14 cellular contexts compared by ENCODE assay signal in genomic region chr6:157029980-157030690, GRCh38.
DNase-seq lines count a peak whose midpoint lies in the region; ATAC-seq and TF ChIP-seq lines count a peak whose summit lies in the region.
"Had no signal": no experiment of that assay in that cellular context is flagged by ENCODE, and none has a peak within 500 bp of the region (broad histone marks: within the 10 kb centered on the region; RNA-seq: fewer than 3 reads in every experiment).

No MANE protein-coding gene starts in this region.

- POLR2A ChIA-PET in MCF 10A (lab: Yijun Ruan, JAX): interaction anchor here (0.6 to 1.6 kb wide), 11 partner anchors 9 to 1715 kb away, joined by 3 to 6 read pairs (median 4); no protein-coding TSS in a partner anchor

- H3K4me1 Mint-ChIP-seq in MCF 10A (ENCODE audit: insufficient read depth, unreplicated experiment): peaks cover 27% of the 10 kb centered on the region
- H3K4me1 Mint-ChIP-seq in stimulated activated effector memory CD8-positive, alpha-beta T cell treated with anti-CD3 and anti-CD28 coated beads, Interleukin-12 subunit alpha, Interleukin-12 subunit beta, amount 100 ng/mL, for 72 hours: peaks cover 47% of the 10 kb centered on the region

- H3K27me3 ChIP-seq in breast epithelium: no peaks in the 10 kb centered on the region
- H3K27me3 ChIP-seq: heart left ventricle had no signal

- CTCF ChIA-PET in MCF 10A (lab: Yijun Ruan, JAX): no interaction called here

- TF ChIP-seq CTCF in MCF 10A (IDR thresholded peaks at IDR 0.05; ENCODE audit: unreplicated experiment) (no peak), breast epithelium (IDR thresholded peaks at IDR 0.05) (no peak)

- peaks cover 6% of the 10 kb centered on the region for H3K36me3 Mint-ChIP-seq in MCF 10A (ENCODE audit: insufficient read depth, unreplicated experiment)
- no peaks in the 10 kb centered on the region for H3K36me3 Mint-ChIP-seq in stimulated activated effector memory CD8-positive, alpha-beta T cell treated with anti-CD3 and anti-CD28 coated beads, Interleukin-12 subunit alpha, Interleukin-12 subunit beta, amount 100 ng/mL, for 72 hours

- intact Hi-C loops in MCF 10A (cut with micrococcal nuclease) (loop anchor here (5.0 kb wide), 2 partner anchors 77 to 468 kb away; no protein-coding TSS in a partner anchor), breast epithelium (cut with DNase I; ENCODE audit: low total_unique reads) (loop anchor here (10.0 kb wide), 1 partner anchor 255 kb away; the partner anchor contains the start of gene ARID1B)

- peaks cover 0 to 6% of the 10 kb centered on the region in 2 donors for H3K9me3 ChIP-seq in breast epithelium
- H3K9me3 ChIP-seq: lower lobe of right lung had no signal

- ATAC-seq in HG02610 (IDR thresholded peaks at IDR 0.05; ENCODE audit: unreplicated experiment): peak; percentile 74
- peak; percentile 57 for ATAC-seq in stimulated activated effector memory CD8-positive, alpha-beta T cell treated with anti-CD3 and anti-CD28 coated beads, Interleukin-12 subunit alpha, Interleukin-12 subunit beta, amount 100 ng/mL, for 72 hours
- ATAC-seq in HG03520 (IDR thresholded peaks at IDR 0.05; ENCODE audit: unreplicated experiment): no peak
- ATAC-seq: PC-3 had no signal

- no peaks in the 10 kb centered on the region for H3K27me3 Mint-ChIP-seq in MCF 10A (ENCODE audit: insufficient read depth, unreplicated experiment)

- H3K27ac Mint-ChIP-seq in MCF 10A (ENCODE audit: low read depth, unreplicated experiment): peak overlapping the region; percentile 24
- H3K27ac Mint-ChIP-seq in stimulated activated effector memory CD8-positive, alpha-beta T cell treated with anti-CD3 and anti-CD28 coated beads, Interleukin-12 subunit alpha, Interleukin-12 subunit beta, amount 100 ng/mL, for 72 hours: no peak overlapping the region

- H3K9me3 Mint-ChIP-seq in MCF 10A (ENCODE audit: unreplicated experiment): peaks cover 8% of the 10 kb centered on the region
- H3K9me3 Mint-ChIP-seq in stimulated activated effector memory CD8-positive, alpha-beta T cell treated with anti-CD3 and anti-CD28 coated beads, Interleukin-12 subunit alpha, Interleukin-12 subunit beta, amount 100 ng/mL, for 72 hours: peaks cover 3% of the 10 kb centered on the region

- no peak for TF ChIP-seq POLR2A in breast epithelium (IDR thresholded peaks at IDR 0.05)

- peak overlapping the region; percentile 4 for H3K4me3 Mint-ChIP-seq in MCF 10A (ENCODE audit: unreplicated experiment)
- H3K4me3 Mint-ChIP-seq in stimulated activated effector memory CD8-positive, alpha-beta T cell treated with anti-CD3 and anti-CD28 coated beads, Interleukin-12 subunit alpha, Interleukin-12 subunit beta, amount 100 ng/mL, for 72 hours: no peak overlapping the region

- H3K4me1 ChIP-seq in breast epithelium: peaks cover 0 to 17% of the 10 kb centered on the region in 2 donors

- H3K36me3 ChIP-seq in breast epithelium: no peaks in the 10 kb centered on the region
- H3K36me3 ChIP-seq: heart left ventricle, lower lobe of right lung had no signal

- DNase-seq in MCF 10A (ENCODE audit: unreplicated experiment) (peak; percentile 87), breast epithelium (ENCODE audit: low spot score in 2 of 2) (no peak), NCI-H1105 treated with DMSO at 0.1 percent for 48 hours (lab: John Stamatoyannopoulos, UW) (peak; percentile 90), NCI-H748 treated with DMSO at 0.1 percent for 48 hours (lab: John Stamatoyannopoulos, UW) (no peak), hippocampal formation (lab: John Stamatoyannopoulos, UW) (no peak)
- DNase-seq in stimulated activated effector memory CD8-positive, alpha-beta T cell treated with anti-CD3 and anti-CD28 coated beads, Interleukin-12 subunit alpha, Interleukin-12 subunit beta, amount 100 ng/mL, for 72 hours (ENCODE audit: low spot score in 2 of 2): no peak
- DNase-seq: GF-D8; heart left ventricle; lower lobe of right lung; NCI-H1694; PC-3; stimulated activated CD4-positive, alpha-beta T cell treated with anti-CD3 and anti-CD28 coated beads, Interleukin-2, amount 100 ng/mL, for 48 hours had no signal

- no peak overlapping the region for H3K27ac ChIP-seq in breast epithelium
- H3K27ac ChIP-seq: heart left ventricle, lower lobe of right lung had no signal

- BruUV-seq in MCF 10A (replicated peaks; lab: Mats Ljungman, UMichigan): no TSS peak

- H3K4me3 ChIP-seq in breast epithelium: no peak overlapping the region
- H3K4me3 ChIP-seq: heart left ventricle, lower lobe of right lung had no signal

Comparison
In these comparisons a context has a peak if more than half of its experiments do, and no peak if none do; other contexts are left out.
1. DNase-seq: peak in MCF 10A (single experiment) and NCI-H1105 treated with DMSO at 0.1 percent for 48 hours (single experiment); none in breast epithelium (0 of 2), stimulated activated effector memory CD8-positive, alpha-beta T cell treated with anti-CD3 and anti-CD28 coated beads, Interleukin-12 subunit alpha, Interleukin-12 subunit beta, amount 100 ng/mL, for 72 hours (0 of 2), NCI-H748 treated with DMSO at 0.1 percent for 48 hours (single experiment) and hippocampal formation (0 of 2).